Comparison of ENCODE assay signal across 31 cellular contexts in the genomic region with DNA sequence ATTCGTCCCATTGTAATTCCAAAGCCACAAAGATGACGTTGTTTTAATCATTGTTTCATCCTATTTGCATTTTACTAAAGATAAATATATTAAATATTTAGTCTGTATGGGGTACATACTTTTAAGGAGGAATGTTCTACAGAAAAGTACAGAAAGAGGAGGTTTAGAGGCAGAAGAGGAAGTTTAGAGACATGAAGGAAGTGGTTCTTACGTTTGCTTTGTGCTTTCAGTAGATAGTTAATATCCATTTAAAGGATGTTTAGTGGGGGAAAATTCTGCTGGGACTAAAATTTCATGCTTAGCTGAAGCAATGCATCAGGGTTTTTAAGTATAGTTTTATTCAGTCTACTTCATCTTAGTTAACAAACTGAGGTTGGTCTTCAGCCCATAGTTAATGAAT.
DNase-seq lines count a peak whose midpoint lies in the region; ATAC-seq and TF ChIP-seq lines count a peak whose summit lies in the region.
"Had no signal": no experiment of that assay in that cellular context is flagged by ENCODE, and none has a peak within 500 bp of the region (broad histone marks: within the 10 kb centered on the region; RNA-seq: fewer than 3 reads in every experiment).

No MANE protein-coding gene starts in this region.

- peaks cover 0 to 4% (median 0%) of the 10 kb centered on the region in 5 donors for H3K36me3 Mint-ChIP-seq in naive thymus-derived CD4-positive, alpha-beta T cell
- H3K36me3 Mint-ChIP-seq: activated naive CD4-positive, alpha-beta T cell treated with anti-CD3 and anti-CD28 coated beads, Interleukin-2, amount 50 U/mL, for 24 hours had no signal

- H3K27ac Mint-ChIP-seq in naive thymus-derived CD4-positive, alpha-beta T cell, result peak overlapping the region in 1 of 9 donors; percentile 40
- H3K27ac Mint-ChIP-seq: activated CD4-positive, alpha-beta memory T cell treated with anti-CD3 and anti-CD28 coated beads, Interleukin-2, amount 10 ng/mL, durations not matched to agents 7 days and 5 days; activated naive CD4-positive, alpha-beta T cell treated with anti-CD3 and anti-CD28 coated beads, Interleukin-2, amount 50 U/mL, for 24 hours; activated T-helper 17 cell treated with anti-CD3 and anti-CD28 coated beads, Interleukin-2, amount 50 U/mL, for 72 hours had no signal

- intact Hi-C loops in naive thymus-derived CD4-positive, alpha-beta T cell (cut with micrococcal nuclease), result no loop called here

- H3K9me3 ChIP-seq in naive thymus-derived CD4-positive, alpha-beta T cell (ENCODE audit: control insufficient read depth in 2 of 3, low read length in 3 of 3), result no peaks in the 10 kb centered on the region
- H3K9me3 ChIP-seq: A549, HAP-1, heart left ventricle, mucosa of descending colon, right atrium auricular region, tibial nerve had no signal

- peaks cover 0 to 7% (median 0%) of the 10 kb centered on the region in 5 donors for H3K27me3 Mint-ChIP-seq in naive thymus-derived CD4-positive, alpha-beta T cell
- H3K27me3 Mint-ChIP-seq: activated CD4-positive, alpha-beta memory T cell treated with anti-CD3 and anti-CD28 coated beads, Interleukin-2, amount 10 ng/mL, durations not matched to agents 7 days and 5 days; activated naive CD4-positive, alpha-beta T cell treated with anti-CD3 and anti-CD28 coated beads, Interleukin-2, amount 50 U/mL, for 24 hours; activated T-helper 17 cell treated with anti-CD3 and anti-CD28 coated beads, Interleukin-2, amount 50 U/mL, for 72 hours; stimulated activated naive CD8-positive, alpha-beta T cell treated with anti-CD3 and anti-CD28 coated beads, Interleukin-15, amount 100 ng/mL, for 72 hours had no signal

- H3K9me3 Mint-ChIP-seq in naive thymus-derived CD4-positive, alpha-beta T cell, result peaks cover 0 to 3% (median 0%) of the 10 kb centered on the region in 11 donors
- H3K9me3 Mint-ChIP-seq: activated CD4-positive, alpha-beta memory T cell treated with anti-CD3 and anti-CD28 coated beads, Interleukin-2, amount 10 ng/mL, durations not matched to agents 7 days and 5 days; activated naive CD4-positive, alpha-beta T cell treated with anti-CD3 and anti-CD28 coated beads, Interleukin-2, amount 50 U/mL, for 24 hours; activated T-helper 17 cell treated with anti-CD3 and anti-CD28 coated beads, Interleukin-2, amount 50 U/mL, for 72 hours; neural crest cell; stimulated activated naive CD8-positive, alpha-beta T cell treated with anti-CD3 and anti-CD28 coated beads, Interleukin-15, amount 100 ng/mL, for 72 hours had no signal

- no peak for ATAC-seq in naive thymus-derived CD4-positive, alpha-beta T cell
- ATAC-seq: A549; heart left ventricle; mucosa of descending colon; stimulated activated naive CD8-positive, alpha-beta T cell treated with anti-CD3 and anti-CD28 coated beads, Interleukin-15, amount 100 ng/mL, for 72 hours had no signal

- CTCF ChIA-PET in naive thymus-derived CD4-positive, alpha-beta T cell (lab: Charles Lee), result interaction anchor here (0.6 kb wide), 1 partner anchor 500 kb away, joined by 3 read pairs; no protein-coding TSS in a partner anchor

- H3K4me3 ChIP-seq in naive thymus-derived CD4-positive, alpha-beta T cell (ENCODE audit: low read length), result no peak overlapping the region
- H3K4me3 ChIP-seq: A549, HAP-1, heart left ventricle, lung, mucosa of descending colon, right atrium auricular region, smooth muscle cell, tibial nerve had no signal

- POLR2A ChIA-PET in naive thymus-derived CD4-positive, alpha-beta T cell (lab: Charles Lee), result interaction anchor here (1.6 kb wide), 1 partner anchor 32 kb away, joined by 4 read pairs; no protein-coding TSS in a partner anchor

- peak; percentile 87 to 93 for DNase-seq in AML-193 (lab: John Stamatoyannopoulos, UW)
- peak; percentile 80 to 87 for DNase-seq in Kasumi-1 (lab: John Stamatoyannopoulos, UW)
- DNase-seq in OCI-M1 (lab: John Stamatoyannopoulos, UW), result peak; percentile 52
- DNase-seq in epidermal melanocyte (ENCODE audit: insufficient read length, low spot score), result no peak
- DNase-seq in naive thymus-derived CD4-positive, alpha-beta T cell, result no peak
- no peak for DNase-seq in GM19240 (ENCODE audit: insufficient read length, low spot score)
- no peak for DNase-seq in 8988T
- DNase-seq: activated CD4-positive, alpha-beta memory T cell treated with anti-CD3 and anti-CD28 coated beads, Interleukin-2, amount 10 ng/mL, durations not matched to agents 7 days and 5 days; activated CD8-positive, alpha-beta memory T cell treated with anti-CD3 and anti-CD28 coated beads, Interleukin-2, amount 50 U/mL, for 48 hours; effector CD4-positive, alpha-beta T cell; erythroblast; mucosa of descending colon; NCI-H1092 treated with DMSO at 0.1 percent for 48 hours; NCI-H187 treated with DMSO at 0.1 percent for 48 hours; stimulated activated CD4-positive, alpha-beta T cell treated with anti-CD3 and anti-CD28 coated beads, Interleukin-1b, Interleukin-23, amount 100 ng/mL, for 48 hours; stimulated activated CD8-positive, alpha-beta memory T cell treated with anti-CD3 and anti-CD28 coated beads, Interleukin-4, amount 100 ng/mL, for 48 hours; stimulated activated naive CD8-positive, alpha-beta T cell treated with anti-CD3 and anti-CD28 coated beads, Interleukin-15, amount 100 ng/mL, for 72 hours; SW 1271; T1000 had no signal

- H3K27ac ChIP-seq in VCaP, result peak overlapping the region; percentile 14; the same call in 1 of the 2 replicates
- no peak overlapping the region for H3K27ac ChIP-seq in naive thymus-derived CD4-positive, alpha-beta T cell (ENCODE audit: low read depth, low read length)
- H3K27ac ChIP-seq: A549, parathyroid adenoma, right atrium auricular region, tibial nerve had no signal

- H3K4me3 Mint-ChIP-seq in naive thymus-derived CD4-positive, alpha-beta T cell, result no peak overlapping the region
- H3K4me3 Mint-ChIP-seq: activated CD4-positive, alpha-beta memory T cell treated with anti-CD3 and anti-CD28 coated beads, Interleukin-2, amount 10 ng/mL, durations not matched to agents 7 days and 5 days; activated naive CD4-positive, alpha-beta T cell treated with anti-CD3 and anti-CD28 coated beads, Interleukin-2, amount 50 U/mL, for 24 hours; activated T-helper 17 cell treated with anti-CD3 and anti-CD28 coated beads, Interleukin-2, amount 50 U/mL, for 72 hours; neural crest cell; stimulated activated naive CD8-positive, alpha-beta T cell treated with anti-CD3 and anti-CD28 coated beads, Interleukin-15, amount 100 ng/mL, for 72 hours had no signal

- peaks cover 0 to 5% of the 10 kb centered on the region in 2 donors for H3K4me1 ChIP-seq in naive thymus-derived CD4-positive, alpha-beta T cell (ENCODE audit: control insufficient read depth in 2 of 2, insufficient read depth in 2 of 2, low read length in 2 of 2)
- H3K4me1 ChIP-seq: HAP-1, parathyroid adenoma, right atrium auricular region, tibial nerve had no signal

- no peaks in the 10 kb centered on the region for H3K36me3 ChIP-seq in naive thymus-derived CD4-positive, alpha-beta T cell (ENCODE audit: control insufficient read depth in 2 of 3, insufficient read depth in 3 of 3, low read length in 3 of 3)
- H3K36me3 ChIP-seq: HAP-1, heart left ventricle, right atrium auricular region, tibial nerve had no signal

- H3K27me3 ChIP-seq in naive thymus-derived CD4-positive, alpha-beta T cell (ENCODE audit: control insufficient read depth in 2 of 2, insufficient read depth in 2 of 2, low read length in 2 of 2), result no peaks in the 10 kb centered on the region
- H3K27me3 ChIP-seq: right atrium auricular region, tibial nerve had no signal

- peaks cover 0 to 16% (median 10%) of the 10 kb centered on the region in 7 donors for H3K4me1 Mint-ChIP-seq in naive thymus-derived CD4-positive, alpha-beta T cell
- H3K4me1 Mint-ChIP-seq: activated T-helper 17 cell treated with anti-CD3 and anti-CD28 coated beads, Interleukin-2, amount 50 U/mL, for 72 hours; neural crest cell had no signal

- no peak for TF ChIP-seq CTCF in VCaP (conservative IDR thresholded peaks at IDR 0.05)

Comparison
In these comparisons a context has a peak if more than half of its experiments do, and no peak if none do; other contexts are left out.
1. DNase-seq: peak in AML-193 (2 of 2), Kasumi-1 (2 of 2) and OCI-M1 (single experiment); none in epidermal melanocyte (single experiment), naive thymus-derived CD4-positive, alpha-beta T cell (0 of 9), GM19240 (single experiment) and 8988T (single experiment).